ENCODE assay signal across 8 cellular contexts in genomic region chr20:34579191-34579661, GRCh38. TPM values are rescaled to one million over a fixed set of nuclear protein-coding genes. Genes with fewer than 3 reads are reported as not detected.
A peak's percentile ranks its signal among the peaks of the same experiment; 100 is the strongest.
DNase-seq lines count a peak whose midpoint lies in the region; ATAC-seq and TF ChIP-seq lines count a peak whose summit lies in the region.

No MANE protein-coding gene starts in this region.

- BruUV-seq in Calu3 (replicated peaks; lab: Mats Ljungman, UMichigan), result no TSS peak

- H3K27me3 ChIP-seq in left lung, result no peaks in the 10 kb centered on the region
- no peaks in the 10 kb centered on the region for H3K27me3 ChIP-seq in aorta (ENCODE audit: control insufficient read depth in 1 of 2, insufficient read depth in 2 of 2, low read length in 1 of 2)

- H3K9me3 ChIP-seq in left lung, result no peaks in the 10 kb centered on the region
- H3K9me3 ChIP-seq in aorta (ENCODE audit: control insufficient read depth, low read length), result no peaks in the 10 kb centered on the region

- H3K36me3 ChIP-seq in left lung (peaks cover 0 to 30% of the 10 kb centered on the region in 2 donors), aorta (ENCODE audit: control insufficient read depth in 1 of 2, insufficient read depth in 2 of 2, low read length in 1 of 2) (peaks cover 0 to 8% of the 10 kb centered on the region in 2 donors)

- no peaks in the 10 kb centered on the region for H3K9me3 Mint-ChIP-seq in Calu3 (ENCODE audit: low read depth, unreplicated experiment)
- H3K9me3 Mint-ChIP-seq in central memory CD8-positive, alpha-beta T cell, result no peaks in the 10 kb centered on the region

- DNase-seq in Calu3 (peak; percentile 71), NCI-H1694 (lab: John Stamatoyannopoulos, UW) (peak; percentile 54), left lung (no peak), aorta (peak in 1 of 2 donors; percentile 71), KG1 (lab: John Stamatoyannopoulos, UW) (no peak)
- DNase-seq in central memory CD8-positive, alpha-beta T cell (ENCODE audit: low spot score in 2 of 2), result no peak

- intact Hi-C loops in Calu3 (cut with micrococcal nuclease; ENCODE audit: unreplicated experiment), result loop anchor here (1.0 to 2.0 kb wide), 3 partner anchors 129 to 194 kb away; no protein-coding TSS in a partner anchor
- intact Hi-C loops in left lung (cut with DNase I), result no loop called here
- intact Hi-C loops in aorta (cut with DNase I), result loop anchor here (2.0 kb wide), 2 partner anchors 130 to 190 kb away; no protein-coding TSS in a partner anchor

- H3K4me3 Mint-ChIP-seq in Calu3 (ENCODE audit: low read depth, unreplicated experiment), result no peak overlapping the region
- H3K4me3 Mint-ChIP-seq in central memory CD8-positive, alpha-beta T cell, result no peak overlapping the region

- H3K36me3 Mint-ChIP-seq in Calu3 (ENCODE audit: insufficient read depth, unreplicated experiment), result no peaks in the 10 kb centered on the region
- peaks cover 4% of the 10 kb centered on the region for H3K36me3 Mint-ChIP-seq in central memory CD8-positive, alpha-beta T cell (ENCODE audit: insufficient read depth)

- peaks cover 17% of the 10 kb centered on the region for H3K4me1 Mint-ChIP-seq in Calu3 (ENCODE audit: low read depth, unreplicated experiment)
- peaks cover 20% of the 10 kb centered on the region for H3K4me1 Mint-ChIP-seq in central memory CD8-positive, alpha-beta T cell

- 18 to 19% methylated on average over 7 of the region's 7 CpGs for WGBS in aorta, 2 donors

- H3K27ac Mint-ChIP-seq in Calu3 (ENCODE audit: unreplicated experiment), result no peak overlapping the region
- peak overlapping the region; percentile 75 for H3K27ac Mint-ChIP-seq in central memory CD8-positive, alpha-beta T cell (ENCODE audit: low read depth)

- ATAC-seq in central memory CD8-positive, alpha-beta T cell (replicated peaks; ENCODE audit: extremely low read depth, poor library complexity, severe bottlenecking), result no peak
- ATAC-seq in left lung (peak; percentile 86), aorta (ENCODE audit: low FRiP score) (peak; percentile 84), GM19351 (IDR thresholded peaks at IDR 0.05; ENCODE audit: unreplicated experiment) (no peak), HG02870 (IDR thresholded peaks at IDR 0.05; ENCODE audit: unreplicated experiment) (no peak)

- CTCF ChIA-PET in Calu3 (lab: Charles Lee), result interaction anchor here (0.6 to 2.6 kb wide), 7 partner anchors 10 to 190 kb away, joined by 3 to 34 read pairs (median 3); no protein-coding TSS in a partner anchor

- no peaks in the 10 kb centered on the region for H3K27me3 Mint-ChIP-seq in Calu3 (ENCODE audit: unreplicated experiment)
- H3K27me3 Mint-ChIP-seq in central memory CD8-positive, alpha-beta T cell, result no peaks in the 10 kb centered on the region

- peaks cover 0 to 30% of the 10 kb centered on the region in 2 donors for H3K4me1 ChIP-seq in left lung
- peaks cover 0 to 3% of the 10 kb centered on the region in 2 donors for H3K4me1 ChIP-seq in aorta (ENCODE audit: control insufficient read depth in 1 of 2, insufficient read depth in 2 of 2, low read length in 2 of 2)

- no peak overlapping the region for H3K27ac ChIP-seq in left lung
- no peak overlapping the region for H3K27ac ChIP-seq in aorta (ENCODE audit: low read depth in 1 of 2, low read length in 2 of 2)

- TF ChIP-seq CTCF in Calu3 (IDR thresholded peaks at IDR 0.05; ENCODE audit: unreplicated experiment) (peak; percentile 64), left lung (IDR thresholded peaks at IDR 0.05) (peak in 1 of 2 donors; percentile 13)

- H3K4me3 ChIP-seq in left lung (no peak overlapping the region), aorta (ENCODE audit: low read length in 2 of 2) (no peak overlapping the region)

RNA-seq across cellular contexts. Expression of gene MAP1LC3A, which starts 20.7 kb away (rescaled TPM):
- 0.78 and 0.95 TPM in 2 replicates for total RNA-seq in Calu3 (2022)
- 10 to 100 TPM; 17.4 to 68.8 TPM for total RNA-seq in left lung
- total RNA-seq in aorta, result 10 to 100 TPM; 45.0 to 46.1 TPM
- polyA plus RNA-seq in aorta, result 10 to 100 TPM; 32.6 to 92.9 TPM

Comparison
In these comparisons a context has a peak if more than half of its experiments do, and no peak if none do; other contexts are left out.
1. DNase-seq: peak in Calu3 (single experiment) and NCI-H1694 (single experiment); none in central memory CD8-positive, alpha-beta T cell (0 of 2), left lung (0 of 2) and KG1 (single experiment).
2. ATAC-seq: peak in left lung (single experiment) and aorta (single experiment); none in central memory CD8-positive, alpha-beta T cell (single experiment), GM19351 (single experiment) and HG02870 (single experiment).
3. intact Hi-C loops: an anchor here in Calu3 (1.0 to 2.0 kb wide) and aorta (2.0 kb wide); none called in left lung.